ENCODE assay signal across 2 cellular contexts in genomic region chr14:92783813-92784431, GRCh38.
TF ChIP-seq lines count a peak whose summit lies in the region.

No MANE protein-coding gene starts in this region.

TF ChIP-seq in Ishikawa, 13 proteins besides CTCF, POLR2A, EP300 and RAD21:
- TF ChIP-seq, protein P1, sequence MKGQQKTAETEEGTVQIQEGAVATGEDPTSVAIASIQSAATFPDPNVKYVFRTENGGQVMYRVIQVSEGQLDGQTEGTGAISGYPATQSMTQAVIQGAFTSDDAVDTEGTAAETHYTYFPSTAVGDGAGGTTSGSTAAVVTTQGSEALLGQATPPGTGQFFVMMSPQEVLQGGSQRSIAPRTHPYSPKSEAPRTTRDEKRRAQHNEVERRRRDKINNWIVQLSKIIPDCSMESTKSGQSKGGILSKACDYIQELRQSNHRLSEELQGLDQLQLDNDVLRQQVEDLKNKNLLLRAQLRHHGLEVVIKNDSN (IDR thresholded peaks at IDR 0.05) = no peak
- TF ChIP-seq FOXM1 (IDR thresholded peaks at IDR 0.05; ENCODE audit: borderline replicate concordance, low read depth) = no peak
- no peak for TF ChIP-seq REST (IDR thresholded peaks at IDR 0.05; ENCODE audit: low read depth)
- TF ChIP-seq YY1 (IDR thresholded peaks at IDR 0.05; ENCODE audit: low read depth) = no peak
- no peak for TF ChIP-seq NFIC (IDR thresholded peaks at IDR 0.05)
- no peak for TF ChIP-seq ZBTB7A (IDR thresholded peaks at IDR 0.05; ENCODE audit: low read depth)
- no peak for TF ChIP-seq TAF1 (IDR thresholded peaks at IDR 0.05; ENCODE audit: low read depth)
TF ChIP-seq in Ishikawa: peak in this region for 0.

TF ChIP-seq in K562, 482 proteins besides CTCF, POLR2A, EP300 and RAD21 (continued from another document):
- no peak for TF ChIP-seq ZNF668 (CRISPR knock-in tag; IDR thresholded peaks at IDR 0.05)
- TF ChIP-seq IRF2 (CRISPR knock-in tag; IDR thresholded peaks at IDR 0.05) = no peak
- no peak for TF ChIP-seq L3MBTL2 (IDR thresholded peaks at IDR 0.05)
- TF ChIP-seq ZFX (CRISPR knock-in tag; IDR thresholded peaks at IDR 0.05) = no peak
- no peak for TF ChIP-seq MTA3 (IDR thresholded peaks at IDR 0.05; ENCODE audit: borderline replicate concordance)
- TF ChIP-seq CC2D1A (IDR thresholded peaks at IDR 0.05) = 0 out of 2 replicates have a peak, but pooled peaks have one; percentile 21
- no peak for TF ChIP-seq ELF1 (tag; IDR thresholded peaks at IDR 0.05)
- TF ChIP-seq MAFK (IDR thresholded peaks at IDR 0.05; ENCODE audit: low read length) = no peak
- TF ChIP-seq ZNF316 (IDR thresholded peaks at IDR 0.05) = no peak
- no peak for TF ChIP-seq HDAC2 (IDR thresholded peaks at IDR 0.05)
- no peak for TF ChIP-seq ZZZ3 (IDR thresholded peaks at IDR 0.05)
- no peak for TF ChIP-seq ARID3B (CRISPR knock-in tag; IDR thresholded peaks at IDR 0.05; ENCODE audit: borderline replicate concordance)
- TF ChIP-seq ZNF717 (CRISPR knock-in tag; IDR thresholded peaks at IDR 0.05) = no peak
- TF ChIP-seq ZNF778 (CRISPR knock-in tag; IDR thresholded peaks at IDR 0.05) = no peak
- TF ChIP-seq, protein P2, sequence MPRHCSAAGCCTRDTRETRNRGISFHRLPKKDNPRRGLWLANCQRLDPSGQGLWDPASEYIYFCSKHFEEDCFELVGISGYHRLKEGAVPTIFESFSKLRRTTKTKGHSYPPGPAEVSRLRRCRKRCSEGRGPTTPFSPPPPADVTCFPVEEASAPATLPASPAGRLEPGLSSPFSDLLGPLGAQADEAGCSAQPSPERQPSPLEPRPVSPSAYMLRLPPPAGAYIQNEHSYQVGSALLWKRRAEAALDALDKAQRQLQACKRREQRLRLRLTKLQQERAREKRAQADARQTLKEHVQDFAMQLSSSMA (CRISPR knock-in tag; IDR thresholded peaks at IDR 0.05) = no peak
- TF ChIP-seq SMC3 (conservative IDR thresholded peaks at IDR 0.05; ENCODE audit: insufficient read depth, low read depth, low read length) = peak; percentile 52; the same call in 1 of the 2 replicates
- no peak for TF ChIP-seq TGIF2 (CRISPR knock-in tag; IDR thresholded peaks at IDR 0.05)
- TF ChIP-seq ZBTB9 (CRISPR knock-in tag; IDR thresholded peaks at IDR 0.05) = no peak
- TF ChIP-seq, protein P3, sequence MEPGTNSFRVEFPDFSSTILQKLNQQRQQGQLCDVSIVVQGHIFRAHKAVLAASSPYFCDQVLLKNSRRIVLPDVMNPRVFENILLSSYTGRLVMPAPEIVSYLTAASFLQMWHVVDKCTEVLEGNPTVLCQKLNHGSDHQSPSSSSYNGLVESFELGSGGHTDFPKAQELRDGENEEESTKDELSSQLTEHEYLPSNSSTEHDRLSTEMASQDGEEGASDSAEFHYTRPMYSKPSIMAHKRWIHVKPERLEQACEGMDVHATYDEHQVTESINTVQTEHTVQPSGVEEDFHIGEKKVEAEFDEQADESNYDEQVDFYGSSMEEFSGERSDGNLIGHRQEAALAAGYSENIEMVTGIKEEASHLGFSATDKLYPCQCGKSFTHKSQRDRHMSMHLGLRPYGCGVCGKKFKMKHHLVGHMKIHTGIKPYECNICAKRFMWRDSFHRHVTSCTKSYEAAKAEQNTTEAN (CRISPR knock-in tag; IDR thresholded peaks at IDR 0.05) = no peak
- TF ChIP-seq, protein P4, sequence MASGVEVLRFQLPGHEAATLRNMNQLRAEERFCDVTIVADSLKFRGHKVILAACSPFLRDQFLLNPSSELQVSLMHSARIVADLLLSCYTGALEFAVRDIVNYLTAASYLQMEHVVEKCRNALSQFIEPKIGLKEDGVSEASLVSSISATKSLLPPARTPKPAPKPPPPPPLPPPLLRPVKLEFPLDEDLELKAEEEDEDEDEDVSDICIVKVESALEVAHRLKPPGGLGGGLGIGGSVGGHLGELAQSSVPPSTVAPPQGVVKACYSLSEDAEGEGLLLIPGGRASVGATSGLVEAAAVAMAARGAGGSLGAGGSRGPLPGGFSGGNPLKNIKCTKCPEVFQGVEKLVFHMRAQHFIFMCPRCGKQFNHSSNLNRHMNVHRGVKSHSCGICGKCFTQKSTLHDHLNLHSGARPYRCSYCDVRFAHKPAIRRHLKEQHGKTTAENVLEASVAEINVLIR (CRISPR knock-in tag; IDR thresholded peaks at IDR 0.05) = no peak
- TF ChIP-seq, protein P5, sequence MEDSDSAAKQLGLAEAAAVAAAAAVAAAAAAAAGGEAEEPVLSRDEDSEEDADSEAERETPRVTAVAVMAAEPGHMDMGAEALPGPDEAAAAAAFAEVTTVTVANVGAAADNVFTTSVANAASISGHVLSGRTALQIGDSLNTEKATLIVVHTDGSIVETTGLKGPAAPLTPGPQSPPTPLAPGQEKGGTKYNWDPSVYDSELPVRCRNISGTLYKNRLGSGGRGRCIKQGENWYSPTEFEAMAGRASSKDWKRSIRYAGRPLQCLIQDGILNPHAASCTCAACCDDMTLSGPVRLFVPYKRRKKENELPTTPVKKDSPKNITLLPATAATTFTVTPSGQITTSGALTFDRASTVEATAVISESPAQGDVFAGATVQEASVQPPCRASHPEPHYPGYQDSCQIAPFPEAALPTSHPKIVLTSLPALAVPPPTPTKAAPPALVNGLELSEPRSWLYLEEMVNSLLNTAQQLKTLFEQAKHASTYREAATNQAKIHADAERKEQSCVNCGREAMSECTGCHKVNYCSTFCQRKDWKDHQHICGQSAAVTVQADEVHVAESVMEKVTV (CRISPR knock-in tag; IDR thresholded peaks at IDR 0.05) = peak; percentile 65
- no peak for TF ChIP-seq HNRNPLL (IDR thresholded peaks at IDR 0.05; ENCODE audit: low read depth, low read length, poor library complexity, severe bottlenecking)
- no peak for TF ChIP-seq SAFB (IDR thresholded peaks at IDR 0.05; ENCODE audit: borderline replicate concordance, low read depth, low read length)
- TF ChIP-seq CTBP1 (IDR thresholded peaks at IDR 0.05; ENCODE audit: borderline replicate concordance) = no peak
- TF ChIP-seq ZNF766 (CRISPR knock-in tag; conservative IDR thresholded peaks at IDR 0.05) = no peak
- no peak for TF ChIP-seq ZFP1 (CRISPR knock-in tag; IDR thresholded peaks at IDR 0.05)
- TF ChIP-seq EZH2 (IDR thresholded peaks at IDR 0.05; ENCODE audit: borderline replicate concordance, low read depth, low read length) = no peak
- no peak for TF ChIP-seq STAT5B (CRISPR knock-in tag; IDR thresholded peaks at IDR 0.05)
- TF ChIP-seq, protein P6, sequence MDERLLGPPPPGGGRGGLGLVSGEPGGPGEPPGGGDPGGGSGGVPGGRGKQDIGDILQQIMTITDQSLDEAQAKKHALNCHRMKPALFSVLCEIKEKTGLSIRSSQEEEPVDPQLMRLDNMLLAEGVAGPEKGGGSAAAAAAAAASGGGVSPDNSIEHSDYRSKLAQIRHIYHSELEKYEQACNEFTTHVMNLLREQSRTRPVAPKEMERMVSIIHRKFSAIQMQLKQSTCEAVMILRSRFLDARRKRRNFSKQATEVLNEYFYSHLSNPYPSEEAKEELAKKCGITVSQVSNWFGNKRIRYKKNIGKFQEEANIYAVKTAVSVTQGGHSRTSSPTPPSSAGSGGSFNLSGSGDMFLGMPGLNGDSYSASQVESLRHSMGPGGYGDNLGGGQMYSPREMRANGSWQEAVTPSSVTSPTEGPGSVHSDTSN (CRISPR knock-in tag; IDR thresholded peaks at IDR 0.05; ENCODE audit: low read depth) = no peak
- TF ChIP-seq, protein P6 (tag; conservative IDR thresholded peaks at IDR 0.05; ENCODE audit: low read depth) = 0 out of 2 replicates have a peak, but pooled peaks have one; percentile 10
- no peak for TF ChIP-seq SMAD1 (IDR thresholded peaks at IDR 0.05; ENCODE audit: low read depth, low read length, partially characterized antibody)
- no peak for TF ChIP-seq JUN (IDR thresholded peaks at IDR 0.05; ENCODE audit: borderline replicate concordance, low read depth, low read length)
- no peak for TF ChIP-seq JUN (CRISPR knock-in tag; IDR thresholded peaks at IDR 0.05; ENCODE audit: borderline replicate concordance)
- TF ChIP-seq ETV1 (tag; conservative IDR thresholded peaks at IDR 0.05; ENCODE audit: low read depth) = no peak
- no peak for TF ChIP-seq SIX5 (IDR thresholded peaks at IDR 0.05; ENCODE audit: borderline replicate concordance in 1 of 2, insufficient read depth in 1 of 2, low read depth in 1 of 2, low read length in 2 of 2)
- TF ChIP-seq NUFIP1 (IDR thresholded peaks at IDR 0.05; ENCODE audit: partially characterized antibody) = no peak
- TF ChIP-seq REST (CRISPR knock-in tag; IDR thresholded peaks at IDR 0.05; ENCODE audit: low read depth) = no peak
TF ChIP-seq in K562: peak in this region for 5.
